Comparison of ENCODE assay signal across 15 cellular contexts in the genomic region with DNA sequence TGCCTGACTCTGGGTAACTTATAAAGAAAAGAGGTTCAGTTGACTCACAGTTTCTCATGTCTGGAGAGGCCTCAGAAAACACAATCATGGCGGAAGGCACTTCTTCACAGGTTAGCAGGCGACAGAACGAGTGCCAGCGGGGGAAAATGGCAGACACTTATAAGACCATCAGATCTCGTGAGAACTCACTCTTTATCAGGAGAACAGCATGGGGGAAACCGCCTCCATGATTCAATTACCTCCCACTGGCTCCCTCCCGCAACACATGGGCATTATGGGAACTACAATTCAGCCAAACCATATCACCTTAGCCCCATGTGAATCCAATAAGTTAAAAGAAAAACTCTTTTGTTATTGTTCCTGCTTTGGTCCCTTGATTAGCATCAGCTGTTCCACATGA.
DNase-seq lines count a peak whose midpoint lies in the region; ATAC-seq and TF ChIP-seq lines count a peak whose summit lies in the region.
"Had no signal": no experiment of that assay in that cellular context is flagged by ENCODE, and none has a peak within 500 bp of the region (broad histone marks: within the 10 kb centered on the region; RNA-seq: fewer than 3 reads in every experiment).

No MANE protein-coding gene starts in this region.

- no peak overlapping the region for H3K4me2 ChIP-seq in GM23338
- no peak overlapping the region for H3K4me2 ChIP-seq in mesendoderm (ENCODE audit: low read length)
- H3K4me2 ChIP-seq: BLaER1 treated with 17β-estradiol and CSF1 and Interleukin-3, amounts not matched to agents 10 nM and 100 nM had no signal

- no peak overlapping the region for H4K5ac ChIP-seq in mesendoderm (ENCODE audit: low read length)

- H4K20me1 ChIP-seq in GM23338 (replicated peaks; ENCODE audit: insufficient read depth) = no peaks in the 10 kb centered on the region
- H4K20me1 ChIP-seq: BLaER1 treated with 17β-estradiol and CSF1 and Interleukin-3, amounts not matched to agents 10 nM and 100 nM had no signal

- H3K27me3 Mint-ChIP-seq in GM23338 (ENCODE audit: insufficient read depth, low read depth, poor library complexity) (no peaks in the 10 kb centered on the region), WTC11 (ENCODE audit: low read depth) (no peaks in the 10 kb centered on the region)
- no peaks in the 10 kb centered on the region for H3K27me3 Mint-ChIP-seq in activated CD4-positive, alpha-beta T cell treated with anti-CD3 and anti-CD28 coated beads for 36 hours
- H3K27me3 Mint-ChIP-seq: CD4-positive, CD25-positive, alpha-beta regulatory T cell had no signal

- no peak overlapping the region; the same call in 1 of the 2 replicates for H2AFZ ChIP-seq in GM23338

- no peak overlapping the region for H2BK120ac ChIP-seq in mesendoderm (ENCODE audit: low read depth, low read length)

- no peak overlapping the region for H3K56ac ChIP-seq in mesendoderm (ENCODE audit: low read length)

- no peaks in the 10 kb centered on the region for H3K9me3 ChIP-seq in HAP-1
- H3K9me3 ChIP-seq: BLaER1 treated with 17β-estradiol and CSF1 and Interleukin-3, amounts not matched to agents 10 nM and 100 nM; Caco-2 had no signal

- H3K4me1 ChIP-seq in GM23338 (ENCODE audit: insufficient read depth) (no peaks in the 10 kb centered on the region), mesendoderm (ENCODE audit: control insufficient read depth, low read depth, low read length) (no peaks in the 10 kb centered on the region), HAP-1 (peaks cover 5% of the 10 kb centered on the region; the same call in 1 of the 2 replicates)
- H3K4me1 ChIP-seq: Caco-2 had no signal

- TF ChIP-seq CTCF in GM23338 (conservative IDR thresholded peaks at IDR 0.05; ENCODE audit: low read depth in 2 of 2) (peak; percentile 9 to 31; a peak in 1 of 4 replicates), WTC11 (IDR thresholded peaks at IDR 0.05) (no peak)

- H3K9me3 Mint-ChIP-seq in GM23338 (no peaks in the 10 kb centered on the region; the same call in 2 of the 3 replicates), WTC11 (no peaks in the 10 kb centered on the region; the same call in 1 of the 2 replicates)
- peaks cover 9% of the 10 kb centered on the region for H3K9me3 Mint-ChIP-seq in activated CD4-positive, alpha-beta T cell treated with anti-CD3 and anti-CD28 coated beads for 36 hours (ENCODE audit: low read depth)

- H3K18ac ChIP-seq in mesendoderm (ENCODE audit: low read length) = no peak overlapping the region

- H2BK5ac ChIP-seq in mesendoderm (ENCODE audit: low read length) = no peak overlapping the region

- H3K27ac Mint-ChIP-seq in GM23338 (peak overlapping the region; percentile 57; the same call in 1 of the 2 replicates), WTC11 (peak overlapping the region; percentile 50; the same call in 1 of the 2 replicates)
- H3K27ac Mint-ChIP-seq in activated CD4-positive, alpha-beta T cell treated with anti-CD3 and anti-CD28 coated beads for 36 hours = no peak overlapping the region
- H3K27ac Mint-ChIP-seq: CD4-positive, CD25-positive, alpha-beta regulatory T cell had no signal

- H2BK15ac ChIP-seq in mesendoderm (replicated peaks; ENCODE audit: low read depth) = no peak overlapping the region

- H3K4me1 Mint-ChIP-seq in GM23338 (no peaks in the 10 kb centered on the region), WTC11 (no peaks in the 10 kb centered on the region)
- no peaks in the 10 kb centered on the region for H3K4me1 Mint-ChIP-seq in activated CD4-positive, alpha-beta T cell treated with anti-CD3 and anti-CD28 coated beads for 36 hours
- H3K4me1 Mint-ChIP-seq: CD4-positive, CD25-positive, alpha-beta regulatory T cell had no signal

- CTCF ChIA-PET in WTC11 (lab: Charles Lee) = no interaction called here
- CTCF ChIA-PET in activated CD4-positive, alpha-beta T cell treated with anti-CD3 and anti-CD28 coated beads for 36 hours (lab: Charles Lee) = no interaction called here

- no peak overlapping the region for H3K9ac ChIP-seq in mesendoderm (ENCODE audit: low read length)
- H3K9ac ChIP-seq: BLaER1 treated with 17β-estradiol and CSF1 and Interleukin-3, amounts not matched to agents 10 nM and 100 nM had no signal

- H3K36me3 Mint-ChIP-seq in GM23338 (ENCODE audit: low read depth) (no peaks in the 10 kb centered on the region; the same call in 2 of the 3 replicates), WTC11 (no peaks in the 10 kb centered on the region)
- H3K36me3 Mint-ChIP-seq in activated CD4-positive, alpha-beta T cell treated with anti-CD3 and anti-CD28 coated beads for 36 hours (ENCODE audit: low read depth) = no peaks in the 10 kb centered on the region
- H3K36me3 Mint-ChIP-seq: CD4-positive, CD25-positive, alpha-beta regulatory T cell had no signal

- H3K36me3 ChIP-seq in GM23338 (ENCODE audit: insufficient read depth) = no peaks in the 10 kb centered on the region
- no peaks in the 10 kb centered on the region for H3K36me3 ChIP-seq in mesendoderm (ENCODE audit: control insufficient read depth, insufficient read depth, low read length)
- H3K36me3 ChIP-seq in HAP-1 (replicated peaks) = no peaks in the 10 kb centered on the region
- H3K36me3 ChIP-seq: BLaER1 treated with 17β-estradiol and CSF1 and Interleukin-3, amounts not matched to agents 10 nM and 100 nM had no signal

- in situ Hi-C loops in HAP-1 (cut with MboI; ENCODE audit: low sequenced_read_pairs) = no loop called here

- H3F3A ChIP-seq in GM23338 (replicated peaks; ENCODE audit: low read depth) = no peaks in the 10 kb centered on the region

- POLR2A ChIA-PET in WTC11 (lab: Charles Lee) = no interaction called here
- POLR2A ChIA-PET in activated CD4-positive, alpha-beta T cell treated with anti-CD3 and anti-CD28 coated beads for 36 hours (lab: Charles Lee) = no interaction called here

- H3K79me2 ChIP-seq in GM23338 (replicated peaks; ENCODE audit: insufficient read depth) (no peaks in the 10 kb centered on the region), mesendoderm (ENCODE audit: control insufficient read depth, insufficient read depth, low read length) (no peaks in the 10 kb centered on the region)

- ATAC-seq in GM23338 (no peak), WTC11 (peak; percentile 48; the same call in 1 of the 2 replicates)
- ATAC-seq in activated CD4-positive, alpha-beta T cell treated with anti-CD3 and anti-CD28 coated beads for 36 hours = no peak
- ATAC-seq: HCT116 had no signal

- DNase-seq in GM23338 (ENCODE audit: low spot score) = peak; percentile 35
- DNase-seq in NAMALWA (ENCODE audit: low spot score) = peak; percentile 14
- peak; percentile 17 for DNase-seq in WTC11 (ENCODE audit: low spot score)
- DNase-seq in mesendoderm = peak; percentile 18
- DNase-seq in HAP-1 (ENCODE audit: low spot score in 2 of 2) = no peak
- DNase-seq in activated CD4-positive, alpha-beta T cell treated with anti-CD3 and anti-CD28 coated beads for 36 hours = no peak
- DNase-seq in activated CD4-positive, CD25-positive, alpha-beta regulatory T cell (lab: John Stamatoyannopoulos, UW) = no peak
- DNase-seq in GF-D8 (lab: John Stamatoyannopoulos, UW) = no peak
- DNase-seq: 8988T; Caco-2; CD4-positive, CD25-positive, alpha-beta regulatory T cell; GDM1; KG1 had no signal

- no peak overlapping the region for H4K8ac ChIP-seq in mesendoderm (ENCODE audit: low read depth, low read length)

- no peak overlapping the region for H2AK5ac ChIP-seq in mesendoderm (ENCODE audit: low read length)

- H3K23ac ChIP-seq in mesendoderm (ENCODE audit: low read length) = no peak overlapping the region

- H3K4me3 Mint-ChIP-seq in GM23338 = no peak overlapping the region
- no peak overlapping the region for H3K4me3 Mint-ChIP-seq in WTC11
- H3K4me3 Mint-ChIP-seq in activated CD4-positive, alpha-beta T cell treated with anti-CD3 and anti-CD28 coated beads for 36 hours = no peak overlapping the region
- H3K4me3 Mint-ChIP-seq: CD4-positive, CD25-positive, alpha-beta regulatory T cell had no signal

- H3K4me3 ChIP-seq in GM23338 (no peak overlapping the region), mesendoderm (ENCODE audit: low read length) (no peak overlapping the region), HAP-1 (no peak overlapping the region)
- H3K4me3 ChIP-seq: BLaER1 treated with 17β-estradiol and CSF1 and Interleukin-3, amounts not matched to agents 10 nM and 100 nM had no signal

- no peaks in the 10 kb centered on the region for H3K79me1 ChIP-seq in mesendoderm (ENCODE audit: low read length)

- H3K4ac ChIP-seq in mesendoderm (ENCODE audit: low read depth, low read length) = no peak overlapping the region

- H3K27ac ChIP-seq in GM23338 (ENCODE audit: low read depth) (no peak overlapping the region), mesendoderm (ENCODE audit: low read depth, low read length) (no peak overlapping the region)
- H3K27ac ChIP-seq: BLaER1 treated with 17β-estradiol and CSF1 and Interleukin-3, amounts not matched to agents 10 nM and 100 nM had no signal

- no peaks in the 10 kb centered on the region for H3K27me3 ChIP-seq in GM23338 (ENCODE audit: insufficient read depth)
- H3K27me3 ChIP-seq in mesendoderm (ENCODE audit: insufficient read depth, low read length, poor library complexity) = no peaks in the 10 kb centered on the region
- H3K27me3 ChIP-seq in HAP-1 (ENCODE audit: low read depth) = no peaks in the 10 kb centered on the region
- H3K27me3 ChIP-seq: BLaER1 treated with 17β-estradiol and CSF1 and Interleukin-3, amounts not matched to agents 10 nM and 100 nM had no signal

- no CpG with 5 or more reads among the region's 7 CpGs for WGBS in mesendoderm (ENCODE audit: extremely low coverage, insufficient coverage, low lambda C conversion rate)

- H3K9me2 ChIP-seq in GM23338 (ENCODE audit: insufficient read depth) = peaks cover 6% of the 10 kb centered on the region; the same call in 1 of the 2 replicates

- intact Hi-C loops in activated CD4-positive, alpha-beta T cell treated with anti-CD3 and anti-CD28 coated beads for 36 hours (cut with DNase I, micrococcal nuclease) = no loop called here

TF ChIP-seq in GM23338, 12 proteins besides CTCF, POLR2A, EP300 and RAD21 (continues in another document):
- no peak for TF ChIP-seq NANOG (IDR thresholded peaks at IDR 0.05; ENCODE audit: borderline replicate concordance)
- TF ChIP-seq JUNB (IDR thresholded peaks at IDR 0.05; ENCODE audit: unreplicated experiment) = no peak
- no peak for TF ChIP-seq CREB1 (CRISPR knock-in tag; IDR thresholded peaks at IDR 0.05; ENCODE audit: low read depth)

TF ChIP-seq in WTC11, 78 proteins besides CTCF, POLR2A, EP300 and RAD21 (continues in another document):
- no peak for TF ChIP-seq ZNF121 (CRISPR knock-in tag; IDR thresholded peaks at IDR 0.05)

Comparison
In these comparisons a context has a peak if more than half of its experiments do, and no peak if none do; other contexts are left out.
1. DNase-seq: peak in GM23338 (single experiment), NAMALWA (single experiment), WTC11 (single experiment) and mesendoderm (single experiment); none in HAP-1 (0 of 2), activated CD4-positive, alpha-beta T cell treated with anti-CD3 and anti-CD28 coated beads for 36 hours (single experiment), activated CD4-positive, CD25-positive, alpha-beta regulatory T cell (0 of 4) and GF-D8 (single experiment).